Comparison of ENCODE assay signal across 8 cellular contexts in genomic region chrX:15751160-15751819, GRCh38. TPM values are rescaled to one million over a fixed set of nuclear protein-coding genes. Genes with fewer than 3 reads are reported as not detected.
DNase-seq lines count a peak whose midpoint lies in the region; ATAC-seq and TF ChIP-seq lines count a peak whose summit lies in the region.

No MANE protein-coding gene starts in this region.

- peak overlapping the region; percentile 19 for H3K4me2 ChIP-seq in hepatocyte

- peaks cover 27% of the 10 kb centered on the region for H3K4me1 ChIP-seq in hepatocyte (ENCODE audit: insufficient read depth)

- no peak overlapping the region for H3K4me3 ChIP-seq in hepatocyte

- H3K4me1 Mint-ChIP-seq in activated CD4-positive, alpha-beta memory T cell treated with anti-CD3 and anti-CD28 coated beads, Interleukin-2, amount 10 ng/mL, durations not matched to agents 7 days and 5 days, result peaks cover 71% of the 10 kb centered on the region
- H3K4me1 Mint-ChIP-seq in type B pancreatic cell (ENCODE audit: unreplicated experiment), result peaks cover 40% of the 10 kb centered on the region

- H2AFZ ChIP-seq in hepatocyte, result no peak overlapping the region

- H3K36me3 Mint-ChIP-seq in activated CD4-positive, alpha-beta memory T cell treated with anti-CD3 and anti-CD28 coated beads, Interleukin-2, amount 10 ng/mL, durations not matched to agents 7 days and 5 days (ENCODE audit: low read depth), result peaks cover 43% of the 10 kb centered on the region
- H3K36me3 Mint-ChIP-seq in type B pancreatic cell, result peaks cover 8% of the 10 kb centered on the region

- H3K9me3 ChIP-seq in hepatocyte (ENCODE audit: low read depth), result no peaks in the 10 kb centered on the region

- DNase-seq in activated gamma-delta T cell treated with Interleukin-2 at 50 U/mL for 16 hours (peak; percentile 13), activated gamma-delta T cell (lab: John Stamatoyannopoulos, UW) (no peak), hepatocyte (ENCODE audit: low spot score) (peak; percentile 31), type B pancreatic cell (ENCODE audit: extremely low spot score, unreplicated experiment) (no peak), NCI-H524 treated with DMSO at 0.1 percent for 48 hours (lab: John Stamatoyannopoulos, UW) (no peak), occipital lobe (lab: John Stamatoyannopoulos, UW) (no peak)
- DNase-seq in activated CD4-positive, alpha-beta memory T cell treated with anti-CD3 and anti-CD28 coated beads, Interleukin-2, amount 10 ng/mL, durations not matched to agents 7 days and 5 days, result no peak

- ATAC-seq in GM21423 (IDR thresholded peaks at IDR 0.05; ENCODE audit: unreplicated experiment), result no peak

- H3K36me3 ChIP-seq in hepatocyte (replicated peaks; ENCODE audit: insufficient read depth, low read depth), result no peaks in the 10 kb centered on the region

- CTCF ChIA-PET in activated CD4-positive, alpha-beta memory T cell treated with anti-CD3 and anti-CD28 coated beads, Interleukin-2, amount 10 ng/mL, durations not matched to agents 7 days and 5 days (lab: Charles Lee), result interaction anchor here (1.8 to 2.1 kb wide), 2 partner anchors 10 to 13 kb away, joined by 3 to 8 read pairs; partner anchors contain the start of gene CA5B

- H3K4me3 Mint-ChIP-seq in activated CD4-positive, alpha-beta memory T cell treated with anti-CD3 and anti-CD28 coated beads, Interleukin-2, amount 10 ng/mL, durations not matched to agents 7 days and 5 days, result peak overlapping the region; percentile 66
- H3K4me3 Mint-ChIP-seq in type B pancreatic cell, result no peak overlapping the region

- H3K27ac Mint-ChIP-seq in activated CD4-positive, alpha-beta memory T cell treated with anti-CD3 and anti-CD28 coated beads, Interleukin-2, amount 10 ng/mL, durations not matched to agents 7 days and 5 days, result peak overlapping the region; percentile 99
- peak overlapping the region; percentile 73 for H3K27ac Mint-ChIP-seq in type B pancreatic cell

- TF ChIP-seq CTCF in hepatocyte (IDR thresholded peaks at IDR 0.05; ENCODE audit: poor library complexity) (no peak), type B pancreatic cell (conservative IDR thresholded peaks at IDR 0.05) (no peak)

- no peaks in the 10 kb centered on the region for H3K27me3 Mint-ChIP-seq in activated CD4-positive, alpha-beta memory T cell treated with anti-CD3 and anti-CD28 coated beads, Interleukin-2, amount 10 ng/mL, durations not matched to agents 7 days and 5 days
- H3K27me3 Mint-ChIP-seq in type B pancreatic cell, result no peaks in the 10 kb centered on the region

- POLR2A ChIA-PET in activated CD4-positive, alpha-beta memory T cell treated with anti-CD3 and anti-CD28 coated beads, Interleukin-2, amount 10 ng/mL, durations not matched to agents 7 days and 5 days (lab: Charles Lee), result interaction anchor here (1.1 to 14.0 kb wide), 7 partner anchors 8 to 104 kb away, joined by 3 to 228 read pairs (median 10); partner anchors contain the start of genes AP1S2, CA5B and ZRSR2

- H3K27me3 ChIP-seq in hepatocyte, result no peaks in the 10 kb centered on the region

- H4K20me1 ChIP-seq in hepatocyte (ENCODE audit: insufficient read depth, poor library complexity, severe bottlenecking), result no peaks in the 10 kb centered on the region

- no peaks in the 10 kb centered on the region for H3K79me2 ChIP-seq in hepatocyte

- H3K9me3 Mint-ChIP-seq in activated CD4-positive, alpha-beta memory T cell treated with anti-CD3 and anti-CD28 coated beads, Interleukin-2, amount 10 ng/mL, durations not matched to agents 7 days and 5 days, result no peaks in the 10 kb centered on the region
- no peaks in the 10 kb centered on the region for H3K9me3 Mint-ChIP-seq in type B pancreatic cell

- 32% methylated on average over 4 of the region's 4 CpGs for WGBS in hepatocyte (ENCODE audit: low lambda C conversion rate, missing lambda C conversion rate)

- H3K27ac ChIP-seq in hepatocyte, result peak overlapping the region; percentile 78

- H3K9me2 ChIP-seq in hepatocyte (replicated peaks; ENCODE audit: insufficient read depth), result no peaks in the 10 kb centered on the region

RNA-seq across cellular contexts. Expression of gene CA5B, which starts 13.2 kb away (rescaled TPM):
- 10 to 100 TPM; 26.1 to 31.7 TPM for total RNA-seq in activated CD4-positive, alpha-beta memory T cell treated with anti-CD3 and anti-CD28 coated beads, Interleukin-2, amount 10 ng/mL, durations not matched to agents 7 days and 5 days
- total RNA-seq in hepatocyte (10.5 and 11.1 TPM in 2 replicates), type B pancreatic cell (ENCODE audit: low replicate concordance) (16.7 and 25.1 TPM in 2 replicates), occipital lobe (7.0 TPM)
- 6.8 and 7.7 TPM in 2 replicates for polyA plus RNA-seq in hepatocyte

RNA-seq across cellular contexts. Expression of gene ZRSR2, which starts 39.0 kb away (rescaled TPM):
- 10 to 100 TPM; 21.9 to 24.2 TPM for total RNA-seq in activated CD4-positive, alpha-beta memory T cell treated with anti-CD3 and anti-CD28 coated beads, Interleukin-2, amount 10 ng/mL, durations not matched to agents 7 days and 5 days
- total RNA-seq in hepatocyte (8.1 and 11.0 TPM in 2 replicates), type B pancreatic cell (ENCODE audit: low replicate concordance) (15.5 and 16.6 TPM in 2 replicates), occipital lobe (7.0 TPM)
- polyA plus RNA-seq in hepatocyte, result 15.7 and 24.0 TPM in 2 replicates

Comparison
In these comparisons a context has a peak if more than half of its experiments do, and no peak if none do; other contexts are left out.
1. DNase-seq: peak in activated gamma-delta T cell treated with Interleukin-2 at 50 U/mL for 16 hours (single experiment) and hepatocyte (single experiment); none in activated gamma-delta T cell (single experiment), activated CD4-positive, alpha-beta memory T cell treated with anti-CD3 and anti-CD28 coated beads, Interleukin-2, amount 10 ng/mL, durations not matched to agents 7 days and 5 days (single experiment), type B pancreatic cell (single experiment), NCI-H524 treated with DMSO at 0.1 percent for 48 hours (single experiment) and occipital lobe (single experiment).